In genomic region chr12:66061557-66062279, GRCh38 we compare ENCODE assay signal across 24 cellular contexts.
DNase-seq lines count a peak whose midpoint lies in the region; ATAC-seq and TF ChIP-seq lines count a peak whose summit lies in the region.
"Had no signal": no experiment of that assay in that cellular context is flagged by ENCODE, and none has a peak within 500 bp of the region (broad histone marks: within the 10 kb centered on the region; RNA-seq: fewer than 3 reads in every experiment).

No MANE protein-coding gene starts in this region.

- no peak for TF ChIP-seq CTCF in HFFc6 (IDR thresholded peaks at IDR 0.05)
- TF ChIP-seq CTCF in activated CD8-positive, alpha-beta T cell treated with anti-CD3 and anti-CD28 coated beads for 36 hours (IDR thresholded peaks at IDR 0.05): no peak

- POLR2A ChIA-PET in activated CD8-positive, alpha-beta T cell treated with anti-CD3 and anti-CD28 coated beads for 36 hours (lab: Charles Lee): no interaction called here

- H3K4me1 Mint-ChIP-seq in HFFc6 (ENCODE audit: low read depth): peaks cover 61% of the 10 kb centered on the region
- peaks cover 11% of the 10 kb centered on the region for H3K4me1 Mint-ChIP-seq in activated CD8-positive, alpha-beta T cell treated with anti-CD3 and anti-CD28 coated beads for 36 hours (ENCODE audit: low read depth)

- H3K4me3 Mint-ChIP-seq in HFFc6: peak overlapping the region; percentile 15; the same call in 1 of the 2 replicates
- no peak overlapping the region for H3K4me3 Mint-ChIP-seq in activated CD8-positive, alpha-beta T cell treated with anti-CD3 and anti-CD28 coated beads for 36 hours
- H3K4me3 Mint-ChIP-seq: dendritic cell treated with granulocyte-macrophage colony-stimulating factor and Interleukin-4, amounts not matched to agents 40 ng/mL and 50 ng/mL, for 4 days; stimulated activated naive CD8-positive, alpha-beta T cell treated with anti-CD3 and anti-CD28 coated beads, Interleukin-15, amount 100 ng/mL, for 72 hours had no signal

- DNase-seq in HFFc6: no peak
- DNase-seq in adipocyte (ENCODE audit: low read depth): peak; percentile 6
- peak; percentile 59 for DNase-seq in skeletal muscle cell (ENCODE audit: low read depth)
- DNase-seq in OCI-M2 (lab: John Stamatoyannopoulos, UW; ENCODE audit: unreplicated experiment): no peak
- no peak for DNase-seq in cardiac septum (ENCODE audit: low spot score)
- DNase-seq in activated CD8-positive, alpha-beta T cell treated with anti-CD3 and anti-CD28 coated beads for 36 hours: no peak
- DNase-seq: activated CD4-positive, alpha-beta T cell treated with anti-CD3 and anti-CD28 coated beads, Interleukin-2, amount 50 U/mL, for 1 hour; activated CD8-positive, alpha-beta memory T cell treated with anti-CD3 and anti-CD28 coated beads, Interleukin-2, amount 50 U/mL, for 4 hours; BE2C; EL; foreskin keratinocyte; hippocampal formation; NCI-H1436 treated with DMSO at 0.1 percent for 48 hours; NCI-H2171 treated with DMSO at 0.1 percent for 48 hours; NCI-H69; psoas muscle; stimulated activated CD4-positive, alpha-beta T cell treated with anti-CD3 and anti-CD28 coated beads, Interleukin-4, amount 100 ng/mL, for 4 hours; stimulated activated naive CD8-positive, alpha-beta T cell treated with anti-CD3 and anti-CD28 coated beads, Interleukin-15, amount 100 ng/mL, for 72 hours; T-helper 2 cell; transverse colon had no signal

- H3K9me3 ChIP-seq in adipocyte (ENCODE audit: control insufficient read depth, low read length) (no peaks in the 10 kb centered on the region), iPS-15b (ENCODE audit: control insufficient read depth, insufficient read depth, low read length) (no peaks in the 10 kb centered on the region)
- H3K9me3 ChIP-seq: BE2C, breast epithelium, psoas muscle, SJSA1, transverse colon had no signal

- H3K4me1 ChIP-seq in adipocyte (ENCODE audit: control insufficient read depth, insufficient read depth, low read length): peaks cover 32% of the 10 kb centered on the region
- H3K4me1 ChIP-seq in iPS-15b (ENCODE audit: control insufficient read depth, insufficient read depth, low read length): peaks cover 22% of the 10 kb centered on the region
- H3K4me1 ChIP-seq: BE2C, breast epithelium, foreskin keratinocyte, psoas muscle had no signal

- H3K9me3 Mint-ChIP-seq in HFFc6: no peaks in the 10 kb centered on the region
- no peaks in the 10 kb centered on the region for H3K9me3 Mint-ChIP-seq in activated CD8-positive, alpha-beta T cell treated with anti-CD3 and anti-CD28 coated beads for 36 hours
- H3K9me3 Mint-ChIP-seq: stimulated activated naive CD8-positive, alpha-beta T cell treated with anti-CD3 and anti-CD28 coated beads, Interleukin-15, amount 100 ng/mL, for 72 hours had no signal

- H3K27ac Mint-ChIP-seq in HFFc6: peak overlapping the region; percentile 47
- no peak overlapping the region for H3K27ac Mint-ChIP-seq in activated CD8-positive, alpha-beta T cell treated with anti-CD3 and anti-CD28 coated beads for 36 hours
- H3K27ac Mint-ChIP-seq: dendritic cell treated with granulocyte-macrophage colony-stimulating factor and Interleukin-4, amounts not matched to agents 40 ng/mL and 50 ng/mL, for 4 days; stimulated activated naive CD8-positive, alpha-beta T cell treated with anti-CD3 and anti-CD28 coated beads, Interleukin-15, amount 100 ng/mL, for 72 hours had no signal

- H3K9ac ChIP-seq in adipocyte (ENCODE audit: low read length) (no peak overlapping the region), iPS-15b (ENCODE audit: low read depth, low read length) (peak overlapping the region; percentile 63)

- intact Hi-C loops in cardiac septum (cut with DNase I): no loop called here
- intact Hi-C loops in activated CD8-positive, alpha-beta T cell treated with anti-CD3 and anti-CD28 coated beads for 36 hours (cut with micrococcal nuclease): no loop called here

- ATAC-seq in activated CD8-positive, alpha-beta T cell treated with anti-CD3 and anti-CD28 coated beads for 36 hours: no peak
- ATAC-seq: foreskin keratinocyte; psoas muscle; stimulated activated naive CD8-positive, alpha-beta T cell treated with anti-CD3 and anti-CD28 coated beads, Interleukin-15, amount 100 ng/mL, for 72 hours had no signal

- CTCF ChIA-PET in activated CD8-positive, alpha-beta T cell treated with anti-CD3 and anti-CD28 coated beads for 36 hours (lab: Charles Lee): interaction anchor here (1.0 kb wide), 1 partner anchor 26 kb away, joined by 3 read pairs; no protein-coding TSS in a partner anchor

- H3K27me3 Mint-ChIP-seq in HFFc6 (ENCODE audit: insufficient read depth): no peaks in the 10 kb centered on the region
- peaks cover 12% of the 10 kb centered on the region for H3K27me3 Mint-ChIP-seq in activated CD8-positive, alpha-beta T cell treated with anti-CD3 and anti-CD28 coated beads for 36 hours

- H3K4me3 ChIP-seq in adipocyte (ENCODE audit: low read length) (no peak overlapping the region), iPS-15b (ENCODE audit: low read depth, low read length) (peak overlapping the region; percentile 24), skeletal muscle cell (ENCODE audit: low read depth, low read length) (no peak overlapping the region)
- H3K4me3 ChIP-seq: breast epithelium, psoas muscle, SJSA1, transverse colon had no signal

- H3K36me3 ChIP-seq in adipocyte (ENCODE audit: control insufficient read depth, insufficient read depth, low read length, severe bottlenecking): no peaks in the 10 kb centered on the region
- H3K36me3 ChIP-seq in iPS-15b (ENCODE audit: control insufficient read depth, insufficient read depth, low read length): no peaks in the 10 kb centered on the region
- H3K36me3 ChIP-seq: BE2C, breast epithelium, SJSA1, transverse colon had no signal

- H3K36me3 Mint-ChIP-seq in HFFc6 (ENCODE audit: low read depth): no peaks in the 10 kb centered on the region
- H3K36me3 Mint-ChIP-seq in activated CD8-positive, alpha-beta T cell treated with anti-CD3 and anti-CD28 coated beads for 36 hours (ENCODE audit: low read depth): no peaks in the 10 kb centered on the region

- H3K27me3 ChIP-seq in adipocyte (replicated peaks; ENCODE audit: control insufficient read depth, insufficient read depth, low read length) (no peaks in the 10 kb centered on the region), iPS-15b (ENCODE audit: control insufficient read depth, insufficient read depth, low read length) (no peaks in the 10 kb centered on the region)
- H3K27me3 ChIP-seq: breast epithelium, foreskin keratinocyte had no signal

Comparison
In these comparisons a context has a peak if more than half of its experiments do, and no peak if none do; other contexts are left out.
1. DNase-seq: peak in adipocyte (single experiment) and skeletal muscle cell (single experiment); none in HFFc6 (single experiment), OCI-M2 (single experiment), cardiac septum (single experiment) and activated CD8-positive, alpha-beta T cell treated with anti-CD3 and anti-CD28 coated beads for 36 hours (single experiment).